In genomic region chr6:20427856-20428255, GRCh38 we compare ENCODE assay signal across 1 cellular context.
TF ChIP-seq lines count a peak whose summit lies in the region.

No MANE protein-coding gene starts in this region.

TF ChIP-seq in HepG2, 621 proteins besides CTCF, POLR2A, EP300 and RAD21 (continued from another document and continues in another):
- TF ChIP-seq ZNF784 (CRISPR knock-in tag; IDR thresholded peaks at IDR 0.05; ENCODE audit: borderline replicate concordance) (no peak), HDAC6 (IDR thresholded peaks at IDR 0.05; ENCODE audit: low read depth, low read length) (no peak), ZNF614 (CRISPR knock-in tag; IDR thresholded peaks at IDR 0.05; ENCODE audit: borderline replicate concordance) (0 out of 2 replicates have a peak, but pooled peaks have one; percentile 32), PHF8 (CRISPR knock-in tag; IDR thresholded peaks at IDR 0.05) (no peak), ZNF703 (CRISPR knock-in tag; IDR thresholded peaks at IDR 0.05; ENCODE audit: borderline replicate concordance) (no peak), ZNF598 (CRISPR knock-in tag; IDR thresholded peaks at IDR 0.05; ENCODE audit: borderline replicate concordance) (0 out of 2 replicates have a peak, but pooled peaks have one; percentile 5), HOXA5 (CRISPR knock-in tag; IDR thresholded peaks at IDR 0.05) (no peak), SNRNP70 (IDR thresholded peaks at IDR 0.05; ENCODE audit: low read depth, low read length) (no peak), SRSF4 (IDR thresholded peaks at IDR 0.05; ENCODE audit: low read depth, low read length, poor library complexity, severe bottlenecking) (no peak), SMAD3 (CRISPR knock-in tag; IDR thresholded peaks at IDR 0.05) (no peak), GABPB1 (CRISPR knock-in tag; IDR thresholded peaks at IDR 0.05) (no peak), NFKBIZ (CRISPR knock-in tag; IDR thresholded peaks at IDR 0.05) (no peak), JUNB (CRISPR knock-in tag; IDR thresholded peaks at IDR 0.05; ENCODE audit: borderline replicate concordance) (no peak), ZNF891 (CRISPR knock-in tag; IDR thresholded peaks at IDR 0.05) (no peak), ZNF577 (CRISPR knock-in tag; IDR thresholded peaks at IDR 0.05; ENCODE audit: borderline replicate concordance, low read depth) (no peak), ZNF563 (CRISPR knock-in tag; IDR thresholded peaks at IDR 0.05) (no peak), ZNF160 (CRISPR knock-in tag; IDR thresholded peaks at IDR 0.05) (peak; percentile 100), HNF4G (IDR thresholded peaks at IDR 0.05; ENCODE audit: borderline replicate concordance, low read depth, low read length) (peak; percentile 50), HNF4G (CRISPR knock-in tag; IDR thresholded peaks at IDR 0.05; ENCODE audit: borderline replicate concordance, low read depth) (no peak), SOX13 (IDR thresholded peaks at IDR 0.05) (no peak), SOX13 (CRISPR knock-in tag; conservative IDR thresholded peaks at IDR 0.05 in 1 of 2, IDR thresholded peaks at IDR 0.05 in 1 of 2) (0 out of 4 replicates have a peak, but pooled peaks of 1 of the 2 experiments have one; percentile 12), NFRKB (IDR thresholded peaks at IDR 0.05) (no peak), BORCS8-MEF2B (CRISPR knock-in tag; IDR thresholded peaks at IDR 0.05) (no peak), CREB1 (IDR thresholded peaks at IDR 0.05) (no peak), CREB1 (CRISPR knock-in tag; IDR thresholded peaks at IDR 0.05) (no peak), NFIC (IDR thresholded peaks at IDR 0.05; ENCODE audit: low read length) (no peak), CEBPG (CRISPR knock-in tag; IDR thresholded peaks at IDR 0.05) (no peak), FOXC1 (CRISPR knock-in tag; IDR thresholded peaks at IDR 0.05; ENCODE audit: borderline replicate concordance) (0 out of 2 replicates have a peak, but pooled peaks have one; percentile 12), JDP2 (CRISPR knock-in tag; IDR thresholded peaks at IDR 0.05; ENCODE audit: borderline replicate concordance) (no peak), MTA1 (CRISPR knock-in tag; IDR thresholded peaks at IDR 0.05; ENCODE audit: borderline replicate concordance) (no peak), ARNT2 (CRISPR knock-in tag; IDR thresholded peaks at IDR 0.05; ENCODE audit: low read depth) (no peak), KMT2A (CRISPR knock-in tag; IDR thresholded peaks at IDR 0.05) (peak; percentile 42; the same call in 1 of the 2 replicates), ZNF337 (CRISPR knock-in tag; IDR thresholded peaks at IDR 0.05; ENCODE audit: borderline replicate concordance, low read depth) (no peak), GZF1 (CRISPR knock-in tag; IDR thresholded peaks at IDR 0.05) (no peak), FOXJ3 (CRISPR knock-in tag; IDR thresholded peaks at IDR 0.05; ENCODE audit: borderline replicate concordance) (no peak), ZNF292 (CRISPR knock-in tag; IDR thresholded peaks at IDR 0.05; ENCODE audit: borderline replicate concordance, low read depth) (peak; percentile 84; the same call in 1 of the 2 replicates), THAP11 (CRISPR knock-in tag; IDR thresholded peaks at IDR 0.05) (no peak), RFX1 (IDR thresholded peaks at IDR 0.05) (no peak), SALL2 (CRISPR knock-in tag; IDR thresholded peaks at IDR 0.05) (no peak), ZFY (CRISPR knock-in tag; IDR thresholded peaks at IDR 0.05) (peak; percentile 17; the same call in 1 of the 2 replicates), ZNF546 (CRISPR knock-in tag; conservative IDR thresholded peaks at IDR 0.05) (no peak), ZNF263 (CRISPR knock-in tag; IDR thresholded peaks at IDR 0.05) (no peak), DNMT3B (CRISPR knock-in tag; conservative IDR thresholded peaks at IDR 0.05) (no peak), ZFX (CRISPR knock-in tag; IDR thresholded peaks at IDR 0.05; ENCODE audit: low read depth) (peak; percentile 59; the same call in 1 of the 2 replicates), ASH2L (IDR thresholded peaks at IDR 0.05; ENCODE audit: insufficient read length, low read depth, low read length) (peak; percentile 36), ZNF20 (CRISPR knock-in tag; IDR thresholded peaks at IDR 0.05) (no peak), ATRX (CRISPR knock-in tag; IDR thresholded peaks at IDR 0.05; ENCODE audit: borderline replicate concordance) (no peak), GATAD2A (CRISPR knock-in tag; IDR thresholded peaks at IDR 0.05) (0 out of 2 replicates have a peak, but pooled peaks have one; percentile 21), HIVEP1 (CRISPR knock-in tag; IDR thresholded peaks at IDR 0.05) (no peak), ZNF749 (CRISPR knock-in tag; IDR thresholded peaks at IDR 0.05; ENCODE audit: borderline replicate concordance) (no peak), FOXK2 (IDR thresholded peaks at IDR 0.05) (no peak), KLF9 (CRISPR knock-in tag; IDR thresholded peaks at IDR 0.05; ENCODE audit: low read depth) (no peak), PHF21A (CRISPR knock-in tag; IDR thresholded peaks at IDR 0.05) (no peak), ZNF382 (CRISPR knock-in tag; IDR thresholded peaks at IDR 0.05; ENCODE audit: borderline replicate concordance) (no peak), ZNF512 (CRISPR knock-in tag; IDR thresholded peaks at IDR 0.05) (no peak), EZH2 (conservative IDR thresholded peaks at IDR 0.05; ENCODE audit: low read depth, low read length) (no peak), ZNF225 (CRISPR knock-in tag; IDR thresholded peaks at IDR 0.05) (no peak), STAG1 (CRISPR knock-in tag; IDR thresholded peaks at IDR 0.05) (no peak), ZNF331 (CRISPR knock-in tag; IDR thresholded peaks at IDR 0.05) (0 out of 2 replicates have a peak, but pooled peaks have one; percentile 45), GPN1 (CRISPR knock-in tag; IDR thresholded peaks at IDR 0.05; ENCODE audit: borderline replicate concordance) (no peak), PPARG (CRISPR knock-in tag; conservative IDR thresholded peaks at IDR 0.05) (no peak)
- TF ChIP-seq, protein P1, sequence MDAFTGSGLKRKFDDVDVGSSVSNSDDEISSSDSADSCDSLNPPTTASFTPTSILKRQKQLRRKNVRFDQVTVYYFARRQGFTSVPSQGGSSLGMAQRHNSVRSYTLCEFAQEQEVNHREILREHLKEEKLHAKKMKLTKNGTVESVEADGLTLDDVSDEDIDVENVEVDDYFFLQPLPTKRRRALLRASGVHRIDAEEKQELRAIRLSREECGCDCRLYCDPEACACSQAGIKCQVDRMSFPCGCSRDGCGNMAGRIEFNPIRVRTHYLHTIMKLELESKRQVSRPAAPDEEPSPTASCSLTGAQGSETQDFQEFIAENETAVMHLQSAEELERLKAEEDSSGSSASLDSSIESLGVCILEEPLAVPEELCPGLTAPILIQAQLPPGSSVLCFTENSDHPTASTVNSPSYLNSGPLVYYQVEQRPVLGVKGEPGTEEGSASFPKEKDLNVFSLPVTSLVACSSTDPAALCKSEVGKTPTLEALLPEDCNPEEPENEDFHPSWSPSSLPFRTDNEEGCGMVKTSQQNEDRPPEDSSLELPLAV (CRISPR knock-in tag; conservative IDR thresholded peaks at IDR 0.05; ENCODE audit: low read depth), result no peak
- TF ChIP-seq, protein P2, sequence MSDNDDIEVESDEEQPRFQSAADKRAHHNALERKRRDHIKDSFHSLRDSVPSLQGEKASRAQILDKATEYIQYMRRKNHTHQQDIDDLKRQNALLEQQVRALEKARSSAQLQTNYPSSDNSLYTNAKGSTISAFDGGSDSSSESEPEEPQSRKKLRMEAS (IDR thresholded peaks at IDR 0.05), result 0 out of 2 replicates have a peak, but pooled peaks have one; percentile 31
- TF ChIP-seq, protein P3, sequence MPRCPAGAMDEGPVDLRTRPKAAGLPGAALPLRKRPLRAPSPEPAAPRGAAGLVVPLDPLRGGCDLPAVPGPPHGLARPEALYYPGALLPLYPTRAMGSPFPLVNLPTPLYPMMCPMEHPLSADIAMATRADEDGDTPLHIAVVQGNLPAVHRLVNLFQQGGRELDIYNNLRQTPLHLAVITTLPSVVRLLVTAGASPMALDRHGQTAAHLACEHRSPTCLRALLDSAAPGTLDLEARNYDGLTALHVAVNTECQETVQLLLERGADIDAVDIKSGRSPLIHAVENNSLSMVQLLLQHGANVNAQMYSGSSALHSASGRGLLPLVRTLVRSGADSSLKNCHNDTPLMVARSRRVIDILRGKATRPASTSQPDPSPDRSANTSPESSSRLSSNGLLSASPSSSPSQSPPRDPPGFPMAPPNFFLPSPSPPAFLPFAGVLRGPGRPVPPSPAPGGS (CRISPR knock-in tag; IDR thresholded peaks at IDR 0.05), result no peak
- TF ChIP-seq, protein P4, sequence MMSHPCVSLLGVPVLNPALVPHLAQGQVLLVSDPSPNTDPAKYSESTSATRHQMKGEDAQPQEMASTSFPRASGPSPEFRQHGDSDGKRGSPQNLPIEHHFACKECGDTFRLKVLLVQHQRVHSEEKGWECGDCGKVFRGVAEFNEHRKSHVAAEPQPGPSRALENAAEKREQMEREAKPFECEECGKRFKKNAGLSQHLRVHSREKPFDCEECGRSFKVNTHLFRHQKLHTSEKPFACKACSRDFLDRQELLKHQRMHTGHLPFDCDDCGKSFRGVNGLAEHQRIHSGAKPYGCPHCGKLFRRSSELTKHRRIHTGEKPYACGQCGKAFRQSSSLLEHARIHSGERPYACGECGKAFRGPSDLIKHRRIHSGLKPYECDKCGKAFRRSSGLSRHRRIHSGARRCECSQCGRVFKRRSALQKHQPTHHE (CRISPR knock-in tag; IDR thresholded peaks at IDR 0.05; ENCODE audit: borderline replicate concordance), result no peak
- TF ChIP-seq, protein P5, sequence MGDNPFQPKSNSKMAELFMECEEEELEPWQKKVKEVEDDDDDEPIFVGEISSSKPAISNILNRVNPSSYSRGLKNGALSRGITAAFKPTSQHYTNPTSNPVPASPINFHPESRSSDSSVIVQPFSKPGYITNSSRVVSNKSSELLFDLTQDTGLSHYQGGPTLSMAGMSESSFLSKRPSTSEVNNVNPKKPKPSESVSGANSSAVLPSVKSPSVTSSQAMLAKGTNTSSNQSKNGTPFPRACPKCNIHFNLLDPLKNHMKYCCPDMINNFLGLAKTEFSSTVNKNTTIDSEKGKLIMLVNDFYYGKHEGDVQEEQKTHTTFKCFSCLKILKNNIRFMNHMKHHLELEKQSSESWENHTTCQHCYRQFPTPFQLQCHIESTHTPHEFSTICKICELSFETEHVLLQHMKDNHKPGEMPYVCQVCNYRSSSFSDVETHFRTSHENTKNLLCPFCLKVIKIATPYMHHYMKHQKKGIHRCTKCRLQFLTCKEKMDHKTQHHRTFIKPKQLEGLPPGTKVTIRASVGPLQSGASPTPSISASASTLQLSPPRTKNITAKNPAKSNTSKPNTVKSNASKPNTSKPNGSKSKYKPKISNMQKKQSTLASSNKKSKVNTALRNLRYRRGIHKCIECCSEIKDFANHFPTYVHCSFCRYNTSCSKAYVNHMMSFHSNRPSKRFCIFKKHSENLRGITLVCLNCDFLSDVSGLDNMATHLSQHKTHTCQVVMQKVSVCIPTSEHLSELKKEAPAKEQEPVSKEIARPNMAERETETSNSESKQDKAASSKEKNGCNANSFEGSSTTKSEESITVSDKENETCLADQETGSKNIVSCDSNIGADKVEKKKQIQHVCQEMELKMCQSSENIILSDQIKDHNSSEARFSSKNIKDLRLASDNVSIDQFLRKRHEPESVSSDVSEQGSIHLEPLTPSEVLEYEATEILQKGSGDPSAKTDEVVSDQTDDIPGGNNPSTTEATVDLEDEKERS (CRISPR knock-in tag; IDR thresholded peaks at IDR 0.05), result no peak
- TF ChIP-seq, protein P6, sequence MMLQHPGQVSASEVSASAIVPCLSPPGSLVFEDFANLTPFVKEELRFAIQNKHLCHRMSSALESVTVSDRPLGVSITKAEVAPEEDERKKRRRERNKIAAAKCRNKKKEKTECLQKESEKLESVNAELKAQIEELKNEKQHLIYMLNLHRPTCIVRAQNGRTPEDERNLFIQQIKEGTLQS (CRISPR knock-in tag; IDR thresholded peaks at IDR 0.05), result no peak
- TF ChIP-seq, protein P7, sequence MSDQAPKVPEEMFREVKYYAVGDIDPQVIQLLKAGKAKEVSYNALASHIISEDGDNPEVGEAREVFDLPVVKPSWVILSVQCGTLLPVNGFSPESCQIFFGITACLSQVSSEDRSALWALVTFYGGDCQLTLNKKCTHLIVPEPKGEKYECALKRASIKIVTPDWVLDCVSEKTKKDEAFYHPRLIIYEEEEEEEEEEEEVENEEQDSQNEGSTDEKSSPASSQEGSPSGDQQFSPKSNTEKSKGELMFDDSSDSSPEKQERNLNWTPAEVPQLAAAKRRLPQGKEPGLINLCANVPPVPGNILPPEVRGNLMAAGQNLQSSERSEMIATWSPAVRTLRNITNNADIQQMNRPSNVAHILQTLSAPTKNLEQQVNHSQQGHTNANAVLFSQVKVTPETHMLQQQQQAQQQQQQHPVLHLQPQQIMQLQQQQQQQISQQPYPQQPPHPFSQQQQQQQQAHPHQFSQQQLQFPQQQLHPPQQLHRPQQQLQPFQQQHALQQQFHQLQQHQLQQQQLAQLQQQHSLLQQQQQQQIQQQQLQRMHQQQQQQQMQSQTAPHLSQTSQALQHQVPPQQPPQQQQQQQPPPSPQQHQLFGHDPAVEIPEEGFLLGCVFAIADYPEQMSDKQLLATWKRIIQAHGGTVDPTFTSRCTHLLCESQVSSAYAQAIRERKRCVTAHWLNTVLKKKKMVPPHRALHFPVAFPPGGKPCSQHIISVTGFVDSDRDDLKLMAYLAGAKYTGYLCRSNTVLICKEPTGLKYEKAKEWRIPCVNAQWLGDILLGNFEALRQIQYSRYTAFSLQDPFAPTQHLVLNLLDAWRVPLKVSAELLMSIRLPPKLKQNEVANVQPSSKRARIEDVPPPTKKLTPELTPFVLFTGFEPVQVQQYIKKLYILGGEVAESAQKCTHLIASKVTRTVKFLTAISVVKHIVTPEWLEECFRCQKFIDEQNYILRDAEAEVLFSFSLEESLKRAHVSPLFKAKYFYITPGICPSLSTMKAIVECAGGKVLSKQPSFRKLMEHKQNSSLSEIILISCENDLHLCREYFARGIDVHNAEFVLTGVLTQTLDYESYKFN (CRISPR knock-in tag; conservative IDR thresholded peaks at IDR 0.05), result peak; percentile 40; the same call in 1 of the 2 replicates
